15 cellular contexts compared by ENCODE assay signal in genomic region chr12:127340381-127340780, GRCh38.
DNase-seq lines count a peak whose midpoint lies in the region; ATAC-seq and TF ChIP-seq lines count a peak whose summit lies in the region.
"Had no signal": no experiment of that assay in that cellular context is flagged by ENCODE, and none has a peak within 500 bp of the region (broad histone marks: within the 10 kb centered on the region; RNA-seq: fewer than 3 reads in every experiment).

No MANE protein-coding gene starts in this region.

- TF ChIP-seq CTCF in fibroblast of mammary gland (conservative IDR thresholded peaks at IDR 0.05; ENCODE audit: control insufficient read depth, insufficient read depth, low read depth, low read length), result no peak

- no peak for ATAC-seq in activated CD8-positive, alpha-beta T cell treated with anti-CD3 and anti-CD28 coated beads, Interleukin-2, amount 10 ng/mL, durations not matched to agents 7 days and 5 days
- no peak for ATAC-seq in HG03175 (IDR thresholded peaks at IDR 0.05; ENCODE audit: unreplicated experiment)
- ATAC-seq: GM12878, HepG2 had no signal

- peak; percentile 24 for DNase-seq in ELR (ENCODE audit: low read depth)
- peak; percentile 64 for DNase-seq in MG63
- DNase-seq in fibroblast of mammary gland (ENCODE audit: low read depth), result peak; percentile 58
- DNase-seq in activated CD8-positive, alpha-beta T cell treated with anti-CD3 and anti-CD28 coated beads, Interleukin-2, amount 10 ng/mL, durations not matched to agents 7 days and 5 days, result no peak
- DNase-seq in DMS53 (lab: John Stamatoyannopoulos, UW), result no peak
- DNase-seq: AML-193; Caco-2; CD4-positive, alpha-beta T cell; DMS79; GF-D8; KG1 had no signal

- no peak overlapping the region for H3K27ac Mint-ChIP-seq in activated CD8-positive, alpha-beta T cell treated with anti-CD3 and anti-CD28 coated beads, Interleukin-2, amount 10 ng/mL, durations not matched to agents 7 days and 5 days
- H3K27ac Mint-ChIP-seq: CD4-positive, alpha-beta T cell had no signal

- H3K27me3 Mint-ChIP-seq in activated CD8-positive, alpha-beta T cell treated with anti-CD3 and anti-CD28 coated beads, Interleukin-2, amount 10 ng/mL, durations not matched to agents 7 days and 5 days (ENCODE audit: low read depth), result no peaks in the 10 kb centered on the region

- CTCF ChIA-PET in activated CD8-positive, alpha-beta T cell treated with anti-CD3 and anti-CD28 coated beads, Interleukin-2, amount 10 ng/mL, durations not matched to agents 7 days and 5 days (lab: Charles Lee), result no interaction called here

- POLR2A ChIA-PET in activated CD8-positive, alpha-beta T cell treated with anti-CD3 and anti-CD28 coated beads, Interleukin-2, amount 10 ng/mL, durations not matched to agents 7 days and 5 days (lab: Charles Lee), result no interaction called here

- no peaks in the 10 kb centered on the region for H3K27me3 ChIP-seq in MG63

- no peak overlapping the region for H3K4me3 ChIP-seq in MG63
- no peak overlapping the region for H3K4me3 ChIP-seq in fibroblast of mammary gland (ENCODE audit: control insufficient read depth, low read depth, low read length)
- H3K4me3 ChIP-seq: GM12878, HAP-1 had no signal

- H3K9me3 ChIP-seq in MG63, result no peaks in the 10 kb centered on the region
- H3K9me3 ChIP-seq: Caco-2, HAP-1 had no signal

- H3K4me3 Mint-ChIP-seq in activated CD8-positive, alpha-beta T cell treated with anti-CD3 and anti-CD28 coated beads, Interleukin-2, amount 10 ng/mL, durations not matched to agents 7 days and 5 days, result no peak overlapping the region
- H3K4me3 Mint-ChIP-seq: CD4-positive, alpha-beta T cell had no signal

- H3K9me3 Mint-ChIP-seq in activated CD8-positive, alpha-beta T cell treated with anti-CD3 and anti-CD28 coated beads, Interleukin-2, amount 10 ng/mL, durations not matched to agents 7 days and 5 days (ENCODE audit: insufficient read depth), result no peaks in the 10 kb centered on the region

- no peaks in the 10 kb centered on the region for H3K36me3 ChIP-seq in MG63
- H3K36me3 ChIP-seq: HAP-1 had no signal

- H3K4me1 Mint-ChIP-seq in activated CD8-positive, alpha-beta T cell treated with anti-CD3 and anti-CD28 coated beads, Interleukin-2, amount 10 ng/mL, durations not matched to agents 7 days and 5 days (ENCODE audit: low read depth), result no peaks in the 10 kb centered on the region

- H3K36me3 Mint-ChIP-seq in activated CD8-positive, alpha-beta T cell treated with anti-CD3 and anti-CD28 coated beads, Interleukin-2, amount 10 ng/mL, durations not matched to agents 7 days and 5 days (ENCODE audit: low read depth), result no peaks in the 10 kb centered on the region

Comparison
In these comparisons a context has a peak if more than half of its experiments do, and no peak if none do; other contexts are left out.
1. DNase-seq: peak in ELR (single experiment), MG63 (single experiment) and fibroblast of mammary gland (single experiment); none in activated CD8-positive, alpha-beta T cell treated with anti-CD3 and anti-CD28 coated beads, Interleukin-2, amount 10 ng/mL, durations not matched to agents 7 days and 5 days (single experiment) and DMS53 (single experiment).